ENCODE assay signal across 18 cellular contexts in the genomic region with DNA sequence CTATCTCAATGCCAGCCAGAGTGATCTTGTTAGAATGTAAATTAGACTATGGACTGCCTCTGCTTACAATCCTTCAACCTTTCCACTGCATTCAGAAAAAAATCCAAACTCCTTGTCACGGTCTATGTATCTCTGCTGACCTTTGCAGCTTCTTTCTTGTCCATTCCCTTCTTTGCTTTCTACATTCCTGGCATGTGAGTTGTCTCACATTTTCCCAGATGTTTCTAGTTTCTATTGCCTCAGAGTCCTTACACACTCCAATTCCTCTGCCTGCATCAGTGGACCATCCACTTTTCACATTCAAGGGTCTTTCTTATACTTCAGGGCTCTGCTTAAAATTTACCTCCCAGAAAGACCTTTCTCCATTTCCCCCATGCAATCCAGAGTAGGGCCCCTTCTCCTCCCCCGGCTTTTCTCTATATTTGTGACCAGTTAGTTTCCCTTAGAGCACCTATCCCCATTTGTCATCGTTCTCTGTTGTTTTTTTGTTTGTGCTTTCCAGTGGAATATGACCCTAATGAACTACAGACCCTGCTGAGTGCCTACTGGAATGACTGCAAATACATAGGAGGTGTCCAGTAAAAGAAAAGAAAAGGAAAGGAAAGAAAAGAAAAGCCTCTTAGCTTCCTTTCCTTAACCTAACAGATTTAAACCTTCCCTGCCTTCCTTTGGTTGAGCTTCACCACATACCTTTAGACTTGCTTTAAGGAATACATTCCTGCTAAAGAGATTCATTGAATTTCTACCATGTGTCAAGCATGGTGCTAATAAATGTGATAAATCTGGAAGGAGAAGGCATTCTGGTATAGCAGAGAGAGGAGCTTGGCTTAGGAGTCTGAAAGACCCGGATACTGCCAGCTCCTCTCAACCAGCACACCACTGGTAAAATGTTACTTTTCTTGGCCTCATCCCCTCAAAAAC.
DNase-seq lines count a peak whose midpoint lies in the region; ATAC-seq and TF ChIP-seq lines count a peak whose summit lies in the region.
"Had no signal": no experiment of that assay in that cellular context is flagged by ENCODE, and none has a peak within 500 bp of the region (broad histone marks: within the 10 kb centered on the region; RNA-seq: fewer than 3 reads in every experiment).

No MANE protein-coding gene starts in this region.

- intact Hi-C loops in left ventricle myocardium superior (cut with micrococcal nuclease) = no loop called here

- no peak overlapping the region for H3K4me3 ChIP-seq in fibroblast of lung (replicated peaks in 1 of 4; ENCODE audit: control extremely low read depth in 1 of 4, insufficient read depth in 1 of 4, low read depth in 3 of 4, low read length in 4 of 4)
- H3K4me3 ChIP-seq in CD8-positive, alpha-beta memory T cell (ENCODE audit: low read length) = no peak overlapping the region

- no peaks in the 10 kb centered on the region for H3K9me3 ChIP-seq in fibroblast of lung (ENCODE audit: control insufficient read depth, insufficient read depth, low read depth, low read length)
- H3K9me3 ChIP-seq in CD8-positive, alpha-beta memory T cell (ENCODE audit: low read length) = no peaks in the 10 kb centered on the region

- H3K27me3 Mint-ChIP-seq in CD8-positive, alpha-beta memory T cell = no peaks in the 10 kb centered on the region
- H3K27me3 Mint-ChIP-seq: activated naive CD8-positive, alpha-beta T cell; naive B cell had no signal

- H3K4me1 ChIP-seq in fibroblast of lung (ENCODE audit: control insufficient read depth, extremely low read depth, insufficient read depth, low read length) = peaks cover 12% of the 10 kb centered on the region
- no peaks in the 10 kb centered on the region for H3K4me1 ChIP-seq in CD8-positive, alpha-beta memory T cell (ENCODE audit: insufficient read depth, low read length)

- TF ChIP-seq CTCF in fibroblast of lung (conservative IDR thresholded peaks at IDR 0.05 in 1 of 2, IDR thresholded peaks at IDR 0.05 in 1 of 2; ENCODE audit: low read depth in 1 of 2, low read length in 2 of 2) (no peak), omental fat pad (IDR thresholded peaks at IDR 0.05) (no peak)

- H3K4me2 ChIP-seq in fibroblast of lung (ENCODE audit: extremely low read depth, insufficient read depth, low read length) = peak overlapping the region; percentile 13

- no peaks in the 10 kb centered on the region for H3K27me3 ChIP-seq in fibroblast of lung (ENCODE audit: control insufficient read depth, insufficient read depth, low read length)
- no peaks in the 10 kb centered on the region for H3K27me3 ChIP-seq in CD8-positive, alpha-beta memory T cell (ENCODE audit: insufficient read depth, low read length, poor library complexity, severe bottlenecking)

- H3K9ac ChIP-seq in fibroblast of lung (ENCODE audit: insufficient read depth, low read length) = no peak overlapping the region

- no peak overlapping the region for H3K4me3 Mint-ChIP-seq in CD8-positive, alpha-beta memory T cell
- H3K4me3 Mint-ChIP-seq: activated naive CD8-positive, alpha-beta T cell; naive B cell had no signal

- H3K27ac ChIP-seq in fibroblast of lung (ENCODE audit: insufficient read depth, low read length) = peak overlapping the region; percentile 7
- no peak overlapping the region for H3K27ac ChIP-seq in CD8-positive, alpha-beta memory T cell (ENCODE audit: low read depth, low read length)

- no peaks in the 10 kb centered on the region for H3K4me1 Mint-ChIP-seq in CD8-positive, alpha-beta memory T cell
- H3K4me1 Mint-ChIP-seq: naive B cell had no signal

- DNase-seq in Caki2 (ENCODE audit: low read depth) (peak; percentile 46), RPMI7951 (ENCODE audit: low read depth) (peak; percentile 75), fibroblast of lung (ENCODE audit: low read depth in 2 of 2) (peak; percentile 76 to 86), omental fat pad (ENCODE audit: low spot score) (no peak), left ventricle myocardium superior (no peak), NCI-H2029 (lab: John Stamatoyannopoulos, UW) (no peak), NCI-H146 (lab: John Stamatoyannopoulos, UW) (no peak)
- no peak for DNase-seq in CD8-positive, alpha-beta memory T cell
- DNase-seq: COR-L47; dermis blood vessel endothelial cell; kidney; naive B cell; NCI-H187 treated with DMSO at 0.1 percent for 48 hours; NCI-H748 treated with DMSO at 0.1 percent for 48 hours; retina; SHP77 treated with DMSO at 0.1 percent for 48 hours; stimulated activated naive CD8-positive, alpha-beta T cell treated with anti-CD3 and anti-CD28 coated beads, Interleukin-15, Interleukin-2, amounts not matched to agents 100 U/mL and 50 U/mL, for 24 hours had no signal

- no peak overlapping the region for H3K27ac Mint-ChIP-seq in CD8-positive, alpha-beta memory T cell
- H3K27ac Mint-ChIP-seq: activated naive CD8-positive, alpha-beta T cell; naive B cell had no signal

- ATAC-seq in omental fat pad (ENCODE audit: low FRiP score) (peak; percentile 80), left ventricle myocardium superior (no peak)
- ATAC-seq: stimulated activated naive CD8-positive, alpha-beta T cell treated with anti-CD3 and anti-CD28 coated beads, Interleukin-15, Interleukin-2, amounts not matched to agents 100 U/mL and 50 U/mL, for 24 hours had no signal

- CTCF ChIA-PET in CD8-positive, alpha-beta memory T cell (lab: Charles Lee) = no interaction called here

- no peaks in the 10 kb centered on the region for H3K79me2 ChIP-seq in fibroblast of lung (ENCODE audit: control insufficient read depth, insufficient read depth, low read length)

- no peaks in the 10 kb centered on the region for H4K20me1 ChIP-seq in fibroblast of lung (ENCODE audit: control insufficient read depth, extremely low read depth, insufficient read depth, low read length)

- peaks cover 0 to 4% (median 0%) of the 10 kb centered on the region in 5 donors for H3K9me3 Mint-ChIP-seq in CD8-positive, alpha-beta memory T cell

- H3K36me3 ChIP-seq in fibroblast of lung (ENCODE audit: control insufficient read depth, insufficient read depth, low read length) = no peaks in the 10 kb centered on the region
- no peaks in the 10 kb centered on the region for H3K36me3 ChIP-seq in CD8-positive, alpha-beta memory T cell (ENCODE audit: insufficient read depth, low read length)

- H3K36me3 Mint-ChIP-seq in CD8-positive, alpha-beta memory T cell = no peaks in the 10 kb centered on the region
- H3K36me3 Mint-ChIP-seq: activated naive CD8-positive, alpha-beta T cell; naive B cell had no signal

- POLR2A ChIA-PET in CD8-positive, alpha-beta memory T cell (lab: Charles Lee) = no interaction called here

- H2AFZ ChIP-seq in fibroblast of lung (ENCODE audit: low read length) = no peak overlapping the region

- in situ Hi-C loops in Caki2 (cut with HindIII; ENCODE audit: low pct_unique_long_range_greater_than_20kb, low sequenced_read_pairs) = no loop called here

Comparison
In these comparisons a context has a peak if more than half of its experiments do, and no peak if none do; other contexts are left out.
1. DNase-seq: peak in Caki2 (single experiment), RPMI7951 (single experiment) and fibroblast of lung (2 of 2); none in omental fat pad (single experiment), left ventricle myocardium superior (single experiment), NCI-H2029 (single experiment), NCI-H146 (single experiment) and CD8-positive, alpha-beta memory T cell (0 of 5).